Comparison of ENCODE assay signal across 8 cellular contexts in genomic region chr17:45221081-45221996, GRCh38. TPM values are rescaled to one million over a fixed set of nuclear protein-coding genes. Genes with fewer than 3 reads are reported as not detected.
A peak's percentile ranks its signal among the peaks of the same experiment; 100 is the strongest.
DNase-seq lines count a peak whose midpoint lies in the region; ATAC-seq, FAIRE-seq and TF ChIP-seq lines count a peak whose summit lies in the region.

A gene with protein sequence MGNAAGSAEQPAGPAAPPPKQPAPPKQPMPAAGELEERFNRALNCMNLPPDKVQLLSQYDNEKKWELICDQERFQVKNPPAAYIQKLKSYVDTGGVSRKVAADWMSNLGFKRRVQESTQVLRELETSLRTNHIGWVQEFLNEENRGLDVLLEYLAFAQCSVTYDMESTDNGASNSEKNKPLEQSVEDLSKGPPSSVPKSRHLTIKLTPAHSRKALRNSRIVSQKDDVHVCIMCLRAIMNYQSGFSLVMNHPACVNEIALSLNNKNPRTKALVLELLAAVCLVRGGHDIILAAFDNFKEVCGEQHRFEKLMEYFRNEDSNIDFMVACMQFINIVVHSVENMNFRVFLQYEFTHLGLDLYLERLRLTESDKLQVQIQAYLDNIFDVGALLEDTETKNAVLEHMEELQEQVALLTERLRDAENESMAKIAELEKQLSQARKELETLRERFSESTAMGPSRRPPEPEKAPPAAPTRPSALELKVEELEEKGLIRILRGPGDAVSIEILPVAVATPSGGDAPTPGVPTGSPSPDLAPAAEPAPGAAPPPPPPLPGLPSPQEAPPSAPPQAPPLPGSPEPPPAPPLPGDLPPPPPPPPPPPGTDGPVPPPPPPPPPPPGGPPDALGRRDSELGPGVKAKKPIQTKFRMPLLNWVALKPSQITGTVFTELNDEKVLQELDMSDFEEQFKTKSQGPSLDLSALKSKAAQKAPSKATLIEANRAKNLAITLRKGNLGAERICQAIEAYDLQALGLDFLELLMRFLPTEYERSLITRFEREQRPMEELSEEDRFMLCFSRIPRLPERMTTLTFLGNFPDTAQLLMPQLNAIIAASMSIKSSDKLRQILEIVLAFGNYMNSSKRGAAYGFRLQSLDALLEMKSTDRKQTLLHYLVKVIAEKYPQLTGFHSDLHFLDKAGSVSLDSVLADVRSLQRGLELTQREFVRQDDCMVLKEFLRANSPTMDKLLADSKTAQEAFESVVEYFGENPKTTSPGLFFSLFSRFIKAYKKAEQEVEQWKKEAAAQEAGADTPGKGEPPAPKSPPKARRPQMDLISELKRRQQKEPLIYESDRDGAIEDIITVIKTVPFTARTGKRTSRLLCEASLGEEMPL (plus strand): TSS chr17:45221885. CDS start chr17:45222125, 240 bp downstream.

- TF ChIP-seq CTCF in esophagus muscularis mucosa (IDR thresholded peaks at IDR 0.05) (peak in 1 of 3 experiments; percentile 2), natural killer cell (IDR thresholded peaks at IDR 0.05) (no peak)

- H3K4me1 ChIP-seq in esophagus muscularis mucosa = peaks cover 40 to 58% (median 47%) of the 10 kb centered on the region in 4 donors

- no peak for TF ChIP-seq POLR2A in GM12891 (IDR thresholded peaks at IDR 0.05; ENCODE audit: low read depth, low read length)
- TF ChIP-seq POLR2A in esophagus muscularis mucosa (IDR thresholded peaks at IDR 0.05; ENCODE audit: low read depth) = no peak

- H3K27ac ChIP-seq in esophagus muscularis mucosa (replicated peaks in 1 of 4) = peak within 1 kb of the TSS; percentile 59 to 77 (median 68)

- peaks cover 64 to 65% of the 10 kb centered on the region in 2 donors for H3K4me1 Mint-ChIP-seq in natural killer cell

- intact Hi-C loops in esophagus muscularis mucosa (cut with DNase I) = loop anchor here (5.0 kb wide), 1 partner anchor 51 kb away; no protein-coding TSS in a partner anchor
- intact Hi-C loops in natural killer cell (cut with micrococcal nuclease) = loop anchor here (1.0 to 10.0 kb wide), 2 partner anchors 8 to 1857 kb away; no protein-coding TSS in a partner anchor

- no peaks in the 10 kb centered on the region for H3K36me3 Mint-ChIP-seq in natural killer cell

- H3K27me3 Mint-ChIP-seq in natural killer cell (ENCODE audit: low read depth in 2 of 2) = no peaks in the 10 kb centered on the region

- peak within 1 kb of the TSS; percentile 98 for H3K4me3 Mint-ChIP-seq in natural killer cell

- H3K27me3 ChIP-seq in MG63 = no peaks in the 10 kb centered on the region
- peaks cover 0 to 43% (median 3%) of the 10 kb centered on the region in 4 donors for H3K27me3 ChIP-seq in esophagus muscularis mucosa

- H3K9me3 Mint-ChIP-seq in natural killer cell = no peaks in the 10 kb centered on the region

- ATAC-seq in natural killer cell (peak; percentile 10 to 52 (median 40)), HG03280 (IDR thresholded peaks at IDR 0.05; ENCODE audit: unreplicated experiment) (no peak), GM19328 (IDR thresholded peaks at IDR 0.05; ENCODE audit: unreplicated experiment) (no peak)

- H3K27ac Mint-ChIP-seq in natural killer cell = peak within 1 kb of the TSS; percentile 99

- FAIRE-seq in GM12891 (lab: Jason Lieb, UNC) (peak; percentile 85), urothelium cell line (lab: Jason Lieb, UNC) (no peak)

- H3K4me3 ChIP-seq in MG63 (peak within 1 kb of the TSS; percentile 43), esophagus muscularis mucosa (peak within 1 kb of the TSS; percentile 61 to 83 (median 64))

- WGBS in esophagus muscularis mucosa = 47% methylated on average over 7 of the region's 95 CpGs

- no peak for TF ChIP-seq EP300 in esophagus muscularis mucosa (IDR thresholded peaks at IDR 0.05)

- no peaks in the 10 kb centered on the region for H3K9me3 ChIP-seq in MG63
- H3K9me3 ChIP-seq in esophagus muscularis mucosa = no peaks in the 10 kb centered on the region

- no peak for DNase-seq in GM12891 (ENCODE audit: insufficient read length, low spot score)
- peak; percentile 57 for DNase-seq in MG63
- peak; percentile 80 for DNase-seq in activated CD8-positive, alpha-beta memory T cell treated with anti-CD3 and anti-CD28 coated beads, Interleukin-2, amount 50 U/mL, for 48 hours
- DNase-seq in esophagus muscularis mucosa (ENCODE audit: extremely low spot score) = no peak
- DNase-seq in natural killer cell = peak; percentile 79
- DNase-seq in urothelium cell line (ENCODE audit: low spot score) = peak; percentile 66

- H3K36me3 ChIP-seq in MG63 = no peaks in the 10 kb centered on the region
- no peaks in the 10 kb centered on the region for H3K36me3 ChIP-seq in esophagus muscularis mucosa

TF ChIP-seq in GM12891, 5 proteins besides CTCF, POLR2A, EP300 and RAD21:
- TF ChIP-seq PAX5 (IDR thresholded peaks at IDR 0.05; ENCODE audit: insufficient read depth, low read length, severe bottlenecking) = no peak
- TF ChIP-seq TAF1 (IDR thresholded peaks at IDR 0.05; ENCODE audit: low read depth, low read length) = no peak
- TF ChIP-seq SPI1 (IDR thresholded peaks at IDR 0.05; ENCODE audit: low read depth, low read length) = peak; percentile 63

RNA-seq across cellular contexts. Expression of the gene that starts here (rescaled TPM):
- 49.2 TPM for polyA plus RNA-seq in GM12891 (2012; ENCODE audit: low read depth, missing spikeins)
- 4.3 and 9.0 TPM in 2 replicates for total RNA-seq in MG63 (2014; rRNA removed; shearing (Covaris generic); ENCODE audit: low replicate concordance)
- total RNA-seq in esophagus muscularis mucosa = 10 to 100 TPM; 11.0 to 26.7 (median 19.6) TPM
- total RNA-seq in natural killer cell = 100 to 1,000 TPM; 741 to 836 (median 752) TPM

Comparison
In these comparisons a context has a peak if more than half of its experiments do, and no peak if none do; other contexts are left out.
1. RNA of the gene that starts here (total RNA-seq): 741 to 836 TPM in natural killer cell; 11.0 to 26.7 TPM in esophagus muscularis mucosa and 4.3 to 9.0 TPM in MG63; every median in the first group is over 10 times any median in the second.
2. DNase-seq: peak in MG63 (single experiment), activated CD8-positive, alpha-beta memory T cell treated with anti-CD3 and anti-CD28 coated beads, Interleukin-2, amount 50 U/mL, for 48 hours (single experiment), natural killer cell (single experiment) and urothelium cell line (single experiment); none in GM12891 (single experiment) and esophagus muscularis mucosa (single experiment).
3. ATAC-seq: peak in natural killer cell (3 of 3); none in HG03280 (single experiment) and GM19328 (single experiment).